ENCODE assay signal across 10 cellular contexts in the genomic region with DNA sequence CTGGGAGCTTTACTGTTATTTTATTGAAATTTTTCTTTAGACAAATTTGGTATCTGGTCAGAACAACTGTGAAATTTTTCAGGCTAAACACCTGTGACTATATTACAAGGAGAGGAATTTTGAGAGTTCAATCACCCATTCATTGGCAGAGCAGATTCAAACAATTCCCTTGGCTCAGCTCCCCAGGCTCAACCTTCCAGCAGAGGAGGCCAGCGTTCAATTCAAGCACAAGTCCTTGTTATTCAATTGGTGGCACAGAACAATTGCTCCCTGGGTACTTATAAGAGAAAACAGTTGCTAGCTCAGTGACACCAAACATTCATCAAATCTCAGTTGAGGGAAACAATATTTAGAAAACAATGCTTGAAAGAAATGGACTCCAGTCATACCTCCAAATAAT.
DNase-seq lines count a peak whose midpoint lies in the region; ATAC-seq, FAIRE-seq and TF ChIP-seq lines count a peak whose summit lies in the region.
"Had no signal": no experiment of that assay in that cellular context is flagged by ENCODE, and none has a peak within 500 bp of the region (broad histone marks: within the 10 kb centered on the region; RNA-seq: fewer than 3 reads in every experiment).

No MANE protein-coding gene starts in this region.

- H3K4me3 ChIP-seq in DND-41 (ENCODE audit: low read depth in 1 of 2, low read length in 2 of 2): no peak overlapping the region
- H3K4me3 ChIP-seq: ascending aorta, ovary had no signal

- no peak overlapping the region for H3K4me2 ChIP-seq in DND-41 (ENCODE audit: insufficient read depth, low read length)

- POLR2A ChIA-PET in activated CD8-positive, alpha-beta T cell treated with anti-CD3 and anti-CD28 coated beads for 36 hours (lab: Charles Lee): interaction anchor here (0.8 kb wide), 1 partner anchor 21 kb away, joined by 4 read pairs; no protein-coding TSS in a partner anchor
- POLR2A ChIA-PET in HEK293T (lab: Yijun Ruan, JAX): no interaction called here

- H3K36me3 Mint-ChIP-seq in activated CD8-positive, alpha-beta T cell treated with anti-CD3 and anti-CD28 coated beads for 36 hours (ENCODE audit: low read depth): no peaks in the 10 kb centered on the region
- H3K36me3 Mint-ChIP-seq in progenitor cell of endocrine pancreas (ENCODE audit: insufficient read depth): peaks cover 33% of the 10 kb centered on the region

- H3K27me3 ChIP-seq in DND-41 (ENCODE audit: insufficient read depth, low read length, poor library complexity): no peaks in the 10 kb centered on the region
- H3K27me3 ChIP-seq: ascending aorta, ovary had no signal

- no peak for DNase-seq in DND-41
- DNase-seq in LHCN-M2 (ENCODE audit: low read depth): peak; percentile 28
- DNase-seq in activated CD8-positive, alpha-beta T cell treated with anti-CD3 and anti-CD28 coated beads for 36 hours: no peak
- DNase-seq in kidney glomerular epithelial cell (lab: John Stamatoyannopoulos, UW): peak; percentile 6
- no peak for DNase-seq in GM12891 (ENCODE audit: insufficient read length, low spot score)
- no peak for DNase-seq in HEK293T (ENCODE audit: extremely low spot score)
- no peak for DNase-seq in progenitor cell of endocrine pancreas (ENCODE audit: low spot score, unreplicated experiment)
- no peak for DNase-seq in NOMO-1 treated with DMSO at 0.1 percent for 48 hours (lab: John Stamatoyannopoulos, UW; ENCODE audit: unreplicated experiment)
- DNase-seq: ovary had no signal

- TF ChIP-seq CTCF in DND-41 (IDR thresholded peaks at IDR 0.05; ENCODE audit: borderline replicate concordance, extremely low read depth, low read length, poor library complexity, severe bottlenecking): peak; percentile 46
- TF ChIP-seq CTCF in activated CD8-positive, alpha-beta T cell treated with anti-CD3 and anti-CD28 coated beads for 36 hours (IDR thresholded peaks at IDR 0.05): peak; percentile 18
- TF ChIP-seq CTCF in progenitor cell of endocrine pancreas (IDR thresholded peaks at IDR 0.05; ENCODE audit: unreplicated experiment): no peak

- H3K9me3 ChIP-seq in DND-41 (ENCODE audit: insufficient read depth, low read length, severe bottlenecking): no peaks in the 10 kb centered on the region
- H3K9me3 ChIP-seq: ascending aorta, ovary had no signal

- intact Hi-C loops in activated CD8-positive, alpha-beta T cell treated with anti-CD3 and anti-CD28 coated beads for 36 hours (cut with micrococcal nuclease): no loop called here

- H3K79me2 ChIP-seq in DND-41 (ENCODE audit: insufficient read depth, low read length): no peaks in the 10 kb centered on the region

- H3K27me3 Mint-ChIP-seq in activated CD8-positive, alpha-beta T cell treated with anti-CD3 and anti-CD28 coated beads for 36 hours: no peaks in the 10 kb centered on the region
- no peaks in the 10 kb centered on the region for H3K27me3 Mint-ChIP-seq in progenitor cell of endocrine pancreas

- H3K36me3 ChIP-seq in DND-41 (ENCODE audit: insufficient read depth, low read length): no peaks in the 10 kb centered on the region; the same call in 1 of the 2 replicates
- H3K36me3 ChIP-seq: ascending aorta, ovary had no signal

- H3K4me3 Mint-ChIP-seq in activated CD8-positive, alpha-beta T cell treated with anti-CD3 and anti-CD28 coated beads for 36 hours: no peak overlapping the region
- no peak overlapping the region for H3K4me3 Mint-ChIP-seq in progenitor cell of endocrine pancreas (ENCODE audit: low read depth)

- peaks cover 25% of the 10 kb centered on the region for H3K4me1 Mint-ChIP-seq in activated CD8-positive, alpha-beta T cell treated with anti-CD3 and anti-CD28 coated beads for 36 hours (ENCODE audit: low read depth)
- peaks cover 6% of the 10 kb centered on the region for H3K4me1 Mint-ChIP-seq in progenitor cell of endocrine pancreas (ENCODE audit: low read depth)

- no peak overlapping the region for H2AFZ ChIP-seq in DND-41 (ENCODE audit: low read depth, low read length)

- ATAC-seq in DND-41 (ENCODE audit: insufficient read depth, low read depth): no peak
- no peak for ATAC-seq in activated CD8-positive, alpha-beta T cell treated with anti-CD3 and anti-CD28 coated beads for 36 hours

- no peak overlapping the region for H3K27ac ChIP-seq in DND-41 (ENCODE audit: low read length)
- H3K27ac ChIP-seq: ascending aorta, ovary had no signal

- FAIRE-seq in GM12891 (lab: Jason Lieb, UNC): no peak

- no peak overlapping the region for H3K9ac ChIP-seq in DND-41 (ENCODE audit: low read depth, low read length)

- no peaks in the 10 kb centered on the region for H3K4me1 ChIP-seq in DND-41 (ENCODE audit: insufficient read depth, low read length)
- H3K4me1 ChIP-seq: ascending aorta had no signal

- TF ChIP-seq POLR2A in GM12891 (IDR thresholded peaks at IDR 0.05; ENCODE audit: low read depth, low read length): no peak

- no peaks in the 10 kb centered on the region for H3K9me3 Mint-ChIP-seq in activated CD8-positive, alpha-beta T cell treated with anti-CD3 and anti-CD28 coated beads for 36 hours
- peaks cover 9% of the 10 kb centered on the region for H3K9me3 Mint-ChIP-seq in progenitor cell of endocrine pancreas (ENCODE audit: low read depth)

- no peak overlapping the region for H3K27ac Mint-ChIP-seq in activated CD8-positive, alpha-beta T cell treated with anti-CD3 and anti-CD28 coated beads for 36 hours
- H3K27ac Mint-ChIP-seq in progenitor cell of endocrine pancreas: no peak overlapping the region

- no peaks in the 10 kb centered on the region for H4K20me1 ChIP-seq in DND-41 (ENCODE audit: insufficient read depth, low read length)

- CTCF ChIA-PET in activated CD8-positive, alpha-beta T cell treated with anti-CD3 and anti-CD28 coated beads for 36 hours (lab: Charles Lee): interaction anchor here (9.1 kb wide), 1 partner anchor 269 kb away, joined by 71 read pairs; no protein-coding TSS in a partner anchor
- CTCF ChIA-PET in HEK293T (lab: Yijun Ruan, JAX): interaction anchor here (0.6 kb wide), 1 partner anchor 658 kb away, joined by 3 read pairs; no protein-coding TSS in a partner anchor

TF ChIP-seq in GM12891, 5 proteins besides CTCF, POLR2A, EP300 and RAD21:
- TF ChIP-seq TAF1 (IDR thresholded peaks at IDR 0.05; ENCODE audit: low read depth, low read length): no peak

TF ChIP-seq in HEK293T, 16 proteins besides CTCF, POLR2A, EP300 and RAD21:
- TF ChIP-seq NFRKB (IDR thresholded peaks at IDR 0.05) (no peak), FOXK2 (IDR thresholded peaks at IDR 0.05) (no peak), TARDBP (IDR thresholded peaks at IDR 0.05) (no peak), CTBP1 (IDR thresholded peaks at IDR 0.05; ENCODE audit: borderline replicate concordance) (no peak), FOXA1 (IDR thresholded peaks at IDR 0.05) (no peak), ZNF384 (IDR thresholded peaks at IDR 0.05) (no peak), SUZ12 (IDR thresholded peaks at IDR 0.05) (no peak), ELF4 (IDR thresholded peaks at IDR 0.05) (no peak), L3MBTL2 (conservative IDR thresholded peaks at IDR 0.05) (no peak), LEF1 (IDR thresholded peaks at IDR 0.05; ENCODE audit: borderline replicate concordance) (no peak), BHLHE40 (IDR thresholded peaks at IDR 0.05; ENCODE audit: borderline replicate concordance) (no peak), FOXM1 (IDR thresholded peaks at IDR 0.05; ENCODE audit: borderline replicate concordance) (no peak)

Comparison
In these comparisons a context has a peak if more than half of its experiments do, and no peak if none do; other contexts are left out.
1. DNase-seq: peak in LHCN-M2 (single experiment) and kidney glomerular epithelial cell (single experiment); none in DND-41 (single experiment), activated CD8-positive, alpha-beta T cell treated with anti-CD3 and anti-CD28 coated beads for 36 hours (single experiment), GM12891 (single experiment), HEK293T (single experiment), progenitor cell of endocrine pancreas (single experiment) and NOMO-1 treated with DMSO at 0.1 percent for 48 hours (single experiment).